Comparison of ENCODE assay signal across 1 cellular context in genomic region chr7:151495360-151495759, GRCh38.
TF ChIP-seq lines count a peak whose summit lies in the region.

No MANE protein-coding gene starts in this region.

TF ChIP-seq in liver, 16 proteins besides CTCF, POLR2A, EP300 and RAD21 (continued from another document):
- TF ChIP-seq, protein P1, sequence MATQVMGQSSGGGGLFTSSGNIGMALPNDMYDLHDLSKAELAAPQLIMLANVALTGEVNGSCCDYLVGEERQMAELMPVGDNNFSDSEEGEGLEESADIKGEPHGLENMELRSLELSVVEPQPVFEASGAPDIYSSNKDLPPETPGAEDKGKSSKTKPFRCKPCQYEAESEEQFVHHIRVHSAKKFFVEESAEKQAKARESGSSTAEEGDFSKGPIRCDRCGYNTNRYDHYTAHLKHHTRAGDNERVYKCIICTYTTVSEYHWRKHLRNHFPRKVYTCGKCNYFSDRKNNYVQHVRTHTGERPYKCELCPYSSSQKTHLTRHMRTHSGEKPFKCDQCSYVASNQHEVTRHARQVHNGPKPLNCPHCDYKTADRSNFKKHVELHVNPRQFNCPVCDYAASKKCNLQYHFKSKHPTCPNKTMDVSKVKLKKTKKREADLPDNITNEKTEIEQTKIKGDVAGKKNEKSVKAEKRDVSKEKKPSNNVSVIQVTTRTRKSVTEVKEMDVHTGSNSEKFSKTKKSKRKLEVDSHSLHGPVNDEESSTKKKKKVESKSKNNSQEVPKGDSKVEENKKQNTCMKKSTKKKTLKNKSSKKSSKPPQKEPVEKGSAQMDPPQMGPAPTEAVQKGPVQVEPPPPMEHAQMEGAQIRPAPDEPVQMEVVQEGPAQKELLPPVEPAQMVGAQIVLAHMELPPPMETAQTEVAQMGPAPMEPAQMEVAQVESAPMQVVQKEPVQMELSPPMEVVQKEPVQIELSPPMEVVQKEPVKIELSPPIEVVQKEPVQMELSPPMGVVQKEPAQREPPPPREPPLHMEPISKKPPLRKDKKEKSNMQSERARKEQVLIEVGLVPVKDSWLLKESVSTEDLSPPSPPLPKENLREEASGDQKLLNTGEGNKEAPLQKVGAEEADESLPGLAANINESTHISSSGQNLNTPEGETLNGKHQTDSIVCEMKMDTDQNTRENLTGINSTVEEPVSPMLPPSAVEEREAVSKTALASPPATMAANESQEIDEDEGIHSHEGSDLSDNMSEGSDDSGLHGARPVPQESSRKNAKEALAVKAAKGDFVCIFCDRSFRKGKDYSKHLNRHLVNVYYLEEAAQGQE (IDR thresholded peaks at IDR 0.05) = no peak
